1 cellular context compared by ENCODE assay signal in genomic region chr22:41799486-41800347, GRCh38.
TF ChIP-seq lines count a peak whose summit lies in the region.

No MANE protein-coding gene starts in this region.

TF ChIP-seq in HepG2, 621 proteins besides CTCF, POLR2A, EP300 and RAD21 (continued from another document and continues in another):
- TF ChIP-seq ATF6 (CRISPR knock-in tag; conservative IDR thresholded peaks at IDR 0.05) (no peak), CEBPG (CRISPR knock-in tag; IDR thresholded peaks at IDR 0.05) (no peak), ZNF879 (CRISPR knock-in tag; IDR thresholded peaks at IDR 0.05) (no peak), ZNF724P (CRISPR knock-in tag; IDR thresholded peaks at IDR 0.05; ENCODE audit: borderline replicate concordance) (no peak), BRF2 (CRISPR knock-in tag; IDR thresholded peaks at IDR 0.05) (no peak), ZIK1 (CRISPR knock-in tag; IDR thresholded peaks at IDR 0.05; ENCODE audit: borderline replicate concordance, low read depth) (0 out of 2 replicates have a peak, but pooled peaks have one; percentile 32), YEATS2 (CRISPR knock-in tag; IDR thresholded peaks at IDR 0.05; ENCODE audit: borderline replicate concordance) (no peak), ZNF205 (CRISPR knock-in tag; IDR thresholded peaks at IDR 0.05) (no peak), THRA (CRISPR knock-in tag; IDR thresholded peaks at IDR 0.05; ENCODE audit: borderline replicate concordance) (no peak), MYNN (CRISPR knock-in tag; IDR thresholded peaks at IDR 0.05; ENCODE audit: low read depth) (no peak), KAT2B (IDR thresholded peaks at IDR 0.05; ENCODE audit: borderline replicate concordance, low read depth, low read length) (no peak), ZNF780A (CRISPR knock-in tag; IDR thresholded peaks at IDR 0.05) (0 out of 2 replicates have a peak, but pooled peaks have one; percentile 22), ZBTB38 (CRISPR knock-in tag; IDR thresholded peaks at IDR 0.05) (peak; percentile 90), JUNB (CRISPR knock-in tag; IDR thresholded peaks at IDR 0.05; ENCODE audit: borderline replicate concordance) (0 out of 2 replicates have a peak, but pooled peaks have one; percentile 51), CREB3 (CRISPR knock-in tag; IDR thresholded peaks at IDR 0.05) (no peak), ZNF510 (CRISPR knock-in tag; IDR thresholded peaks at IDR 0.05; ENCODE audit: low read depth) (no peak; the same call in 1 of the 2 replicates), TMF1 (CRISPR knock-in tag; IDR thresholded peaks at IDR 0.05; ENCODE audit: low read depth) (no peak), CREB1 (IDR thresholded peaks at IDR 0.05) (no peak), CREB1 (CRISPR knock-in tag; IDR thresholded peaks at IDR 0.05) (no peak), AHDC1 (CRISPR knock-in tag; IDR thresholded peaks at IDR 0.05; ENCODE audit: borderline replicate concordance) (no peak), ZSCAN5A (CRISPR knock-in tag; IDR thresholded peaks at IDR 0.05; ENCODE audit: borderline replicate concordance) (peak; percentile 30; the same call in 1 of the 2 replicates), ZBTB42 (CRISPR knock-in tag; IDR thresholded peaks at IDR 0.05) (0 out of 2 replicates have a peak, but pooled peaks have one; percentile 30), PLRG1 (conservative IDR thresholded peaks at IDR 0.05) (no peak), TRAFD1 (CRISPR knock-in tag; IDR thresholded peaks at IDR 0.05; ENCODE audit: borderline replicate concordance) (no peak), IKZF4 (CRISPR knock-in tag; IDR thresholded peaks at IDR 0.05; ENCODE audit: borderline replicate concordance, low read depth, not compliant biosample characterization) (peak; percentile 40), ARID2 (CRISPR knock-in tag; IDR thresholded peaks at IDR 0.05; ENCODE audit: borderline replicate concordance) (peak; percentile 76; the same call in 1 of the 2 replicates), SRY (CRISPR knock-in tag; IDR thresholded peaks at IDR 0.05) (no peak), ZFP91 (CRISPR knock-in tag; IDR thresholded peaks at IDR 0.05; ENCODE audit: borderline replicate concordance) (no peak), SMARCE1 (IDR thresholded peaks at IDR 0.05; ENCODE audit: borderline replicate concordance) (no peak), NFATC3 (CRISPR knock-in tag; IDR thresholded peaks at IDR 0.05) (0 out of 2 replicates have a peak, but pooled peaks have one; percentile 54), ZNF841 (CRISPR knock-in tag; IDR thresholded peaks at IDR 0.05; ENCODE audit: borderline replicate concordance) (no peak), ZBTB43 (CRISPR knock-in tag; conservative IDR thresholded peaks at IDR 0.05) (no peak), HNF1B (CRISPR knock-in tag; IDR thresholded peaks at IDR 0.05) (no peak), SMC3 (IDR thresholded peaks at IDR 0.05; ENCODE audit: low read length) (no peak), ZBTB20 (CRISPR knock-in tag; IDR thresholded peaks at IDR 0.05; ENCODE audit: borderline replicate concordance, low read depth) (0 out of 2 replicates have a peak, but pooled peaks have one; percentile 21), KDM5A (IDR thresholded peaks at IDR 0.05; ENCODE audit: borderline replicate concordance, low read length) (no peak), XRCC5 (optimal IDR thresholded peaks at IDR 0.05; ENCODE audit: low read length) (no peak), KLF9 (CRISPR knock-in tag; IDR thresholded peaks at IDR 0.05; ENCODE audit: low read depth) (no peak), ZNF512 (CRISPR knock-in tag; IDR thresholded peaks at IDR 0.05) (no peak)
